ENCODE assay signal across 1 cellular context in the genomic region with DNA sequence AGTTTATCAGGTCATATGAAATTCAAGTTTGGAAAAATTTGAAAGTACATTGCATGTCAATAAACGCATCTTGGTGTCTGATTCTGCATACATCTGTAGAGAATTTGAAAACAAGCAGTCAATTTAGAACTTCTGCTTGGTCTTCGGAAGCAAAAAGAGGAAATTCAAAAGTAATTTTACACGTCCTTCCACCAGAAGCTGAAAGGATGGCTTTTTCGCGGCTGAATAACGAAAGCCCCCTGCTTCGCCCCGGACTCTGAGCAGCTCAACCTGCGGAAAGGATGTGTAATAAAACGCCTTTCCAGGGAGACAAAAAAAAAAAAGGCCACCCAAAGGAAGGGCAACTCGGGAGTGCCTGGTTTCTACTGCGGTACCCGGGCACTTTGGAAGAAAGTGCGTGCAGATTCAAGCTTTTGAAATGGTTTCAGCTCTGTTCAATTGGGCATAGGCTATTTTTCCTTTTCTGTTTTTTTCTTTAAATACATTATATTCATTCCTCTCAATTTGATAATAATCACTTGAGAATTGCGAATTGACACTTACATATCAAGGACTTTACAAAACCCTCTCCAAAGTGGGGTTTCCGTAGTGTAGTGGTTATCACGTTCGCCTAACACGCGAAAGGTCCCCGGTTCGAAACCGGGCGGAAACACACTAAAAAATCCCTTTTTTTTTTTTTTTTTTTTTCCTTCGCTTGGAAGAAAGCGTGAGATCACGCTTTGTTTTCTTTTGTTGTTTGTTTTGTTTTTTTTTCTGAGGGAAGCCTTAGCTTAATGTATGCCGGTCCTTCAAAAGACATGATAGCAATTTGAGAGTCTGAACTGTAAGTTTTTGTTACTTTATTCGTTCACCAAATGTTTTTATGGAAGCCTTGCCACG.
A peak's percentile ranks its signal among the peaks of the same experiment; 100 is the strongest.
TF ChIP-seq lines count a peak whose summit lies in the region.

No MANE protein-coding gene starts in this region.

TF ChIP-seq in GM12878, 131 proteins besides CTCF, POLR2A, EP300 and RAD21 (continued from another document and continues in another):
- TF ChIP-seq, protein P1, sequence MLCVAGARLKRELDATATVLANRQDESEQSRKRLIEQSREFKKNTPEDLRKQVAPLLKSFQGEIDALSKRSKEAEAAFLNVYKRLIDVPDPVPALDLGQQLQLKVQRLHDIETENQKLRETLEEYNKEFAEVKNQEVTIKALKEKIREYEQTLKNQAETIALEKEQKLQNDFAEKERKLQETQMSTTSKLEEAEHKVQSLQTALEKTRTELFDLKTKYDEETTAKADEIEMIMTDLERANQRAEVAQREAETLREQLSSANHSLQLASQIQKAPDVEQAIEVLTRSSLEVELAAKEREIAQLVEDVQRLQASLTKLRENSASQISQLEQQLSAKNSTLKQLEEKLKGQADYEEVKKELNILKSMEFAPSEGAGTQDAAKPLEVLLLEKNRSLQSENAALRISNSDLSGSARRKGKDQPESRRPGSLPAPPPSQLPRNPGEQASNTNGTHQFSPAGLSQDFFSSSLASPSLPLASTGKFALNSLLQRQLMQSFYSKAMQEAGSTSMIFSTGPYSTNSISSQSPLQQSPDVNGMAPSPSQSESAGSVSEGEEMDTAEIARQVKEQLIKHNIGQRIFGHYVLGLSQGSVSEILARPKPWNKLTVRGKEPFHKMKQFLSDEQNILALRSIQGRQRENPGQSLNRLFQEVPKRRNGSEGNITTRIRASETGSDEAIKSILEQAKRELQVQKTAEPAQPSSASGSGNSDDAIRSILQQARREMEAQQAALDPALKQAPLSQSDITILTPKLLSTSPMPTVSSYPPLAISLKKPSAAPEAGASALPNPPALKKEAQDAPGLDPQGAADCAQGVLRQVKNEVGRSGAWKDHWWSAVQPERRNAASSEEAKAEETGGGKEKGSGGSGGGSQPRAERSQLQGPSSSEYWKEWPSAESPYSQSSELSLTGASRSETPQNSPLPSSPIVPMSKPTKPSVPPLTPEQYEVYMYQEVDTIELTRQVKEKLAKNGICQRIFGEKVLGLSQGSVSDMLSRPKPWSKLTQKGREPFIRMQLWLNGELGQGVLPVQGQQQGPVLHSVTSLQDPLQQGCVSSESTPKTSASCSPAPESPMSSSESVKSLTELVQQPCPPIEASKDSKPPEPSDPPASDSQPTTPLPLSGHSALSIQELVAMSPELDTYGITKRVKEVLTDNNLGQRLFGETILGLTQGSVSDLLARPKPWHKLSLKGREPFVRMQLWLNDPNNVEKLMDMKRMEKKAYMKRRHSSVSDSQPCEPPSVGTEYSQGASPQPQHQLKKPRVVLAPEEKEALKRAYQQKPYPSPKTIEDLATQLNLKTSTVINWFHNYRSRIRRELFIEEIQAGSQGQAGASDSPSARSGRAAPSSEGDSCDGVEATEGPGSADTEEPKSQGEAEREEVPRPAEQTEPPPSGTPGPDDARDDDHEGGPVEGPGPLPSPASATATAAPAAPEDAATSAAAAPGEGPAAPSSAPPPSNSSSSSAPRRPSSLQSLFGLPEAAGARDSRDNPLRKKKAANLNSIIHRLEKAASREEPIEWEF (IDR thresholded peaks at IDR 0.05; ENCODE audit: insufficient replicate concordance, low read depth, low read length), result peak; percentile 34
- TF ChIP-seq SMC3 (IDR thresholded peaks at IDR 0.05; ENCODE audit: borderline replicate concordance, low read length) (no peak), MXI1 (IDR thresholded peaks at IDR 0.05; ENCODE audit: low read depth, low read length) (0 out of 2 replicates have a peak, but pooled peaks have one; percentile 11), NR2C2 (IDR thresholded peaks at IDR 0.05; ENCODE audit: borderline replicate concordance, control insufficient read depth, insufficient read length, low read depth) (no peak), SUZ12 (IDR thresholded peaks at IDR 0.05; ENCODE audit: unreplicated experiment) (no peak), STAT1 (conservative IDR thresholded peaks at IDR 0.05) (0 out of 2 replicates have a peak, but pooled peaks have one; percentile 70), PAX5 (IDR thresholded peaks at IDR 0.05; ENCODE audit: borderline replicate concordance, low read depth, low read length) (no peak), RAD51 (IDR thresholded peaks at IDR 0.05) (peak; percentile 32; the same call in 1 of the 2 replicates), ZNF217 (IDR thresholded peaks at IDR 0.05) (no peak), IKZF2 (IDR thresholded peaks at IDR 0.05) (peak; percentile 24 to 34; a peak in 1 of 4 replicates), ATF7 (IDR thresholded peaks at IDR 0.05; ENCODE audit: low read depth) (peak; percentile 59; the same call in 1 of the 2 replicates), YY1 (IDR thresholded peaks at IDR 0.05; ENCODE audit: low read depth, low read length) (peak; percentile 52; the same call in 1 of the 2 replicates), RBBP5 (conservative IDR thresholded peaks at IDR 0.05) (peak; percentile 80; the same call in 1 of the 2 replicates), EED (IDR thresholded peaks at IDR 0.05; ENCODE audit: low read depth) (peak; percentile 52; the same call in 1 of the 2 replicates), BHLHE40 (IDR thresholded peaks at IDR 0.05; ENCODE audit: borderline replicate concordance in 1 of 2, low read depth in 2 of 2, low read length in 1 of 2) (peak; percentile 11 to 20; a peak in 1 of 4 replicates), JUND (IDR thresholded peaks at IDR 0.05; ENCODE audit: low read depth, low read length) (no peak), PML (IDR thresholded peaks at IDR 0.05; ENCODE audit: low read length) (peak; percentile 59; the same call in 1 of the 2 replicates), EGR1 (IDR thresholded peaks at IDR 0.05; ENCODE audit: borderline replicate concordance in 1 of 2, low read depth in 2 of 2, low read length in 2 of 2) (no peak), IRF4 (IDR thresholded peaks at IDR 0.05; ENCODE audit: low read depth, low read length) (peak; percentile 50; the same call in 1 of the 2 replicates), CEBPB (IDR thresholded peaks at IDR 0.05; ENCODE audit: borderline replicate concordance in 1 of 2, low read depth in 2 of 2, low read length in 2 of 2) (0 out of 4 replicates have a peak, but pooled peaks of 1 of the 2 experiments have one; percentile 58), KAT2A (conservative IDR thresholded peaks at IDR 0.05; ENCODE audit: control insufficient read depth, low read depth, low read length) (no peak), RUNX3 (IDR thresholded peaks at IDR 0.05; ENCODE audit: low read length) (peak; percentile 84), IKZF1 (conservative IDR thresholded peaks at IDR 0.05) (peak; percentile 37; the same call in 1 of the 2 replicates), EZH2 (IDR thresholded peaks at IDR 0.05; ENCODE audit: borderline replicate concordance, control insufficient read depth, low read depth, low read length) (no peak), CBX5 (IDR thresholded peaks at IDR 0.05; ENCODE audit: low read depth) (0 out of 2 replicates have a peak, but pooled peaks have one; percentile 34), SUPT20H (IDR thresholded peaks at IDR 0.05; ENCODE audit: borderline replicate concordance, control insufficient read depth, low read depth, low read length) (no peak), GATAD2B (conservative IDR thresholded peaks at IDR 0.05; ENCODE audit: low read depth) (no peak), SMARCA5 (IDR thresholded peaks at IDR 0.05) (peak; percentile 71), NFIC (IDR thresholded peaks at IDR 0.05; ENCODE audit: low read depth, low read length) (peak; percentile 85), RB1 (IDR thresholded peaks at IDR 0.05; ENCODE audit: borderline replicate concordance) (peak; percentile 67; the same call in 1 of the 2 replicates), KLF5 (IDR thresholded peaks at IDR 0.05; ENCODE audit: partially characterized antibody) (no peak), RCOR1 (conservative IDR thresholded peaks at IDR 0.05; ENCODE audit: low read depth, low read length) (no peak), ASH2L (IDR thresholded peaks at IDR 0.05; ENCODE audit: borderline replicate concordance, low read depth) (0 out of 2 replicates have a peak, but pooled peaks have one; percentile 13)
- TF ChIP-seq, protein P2, sequence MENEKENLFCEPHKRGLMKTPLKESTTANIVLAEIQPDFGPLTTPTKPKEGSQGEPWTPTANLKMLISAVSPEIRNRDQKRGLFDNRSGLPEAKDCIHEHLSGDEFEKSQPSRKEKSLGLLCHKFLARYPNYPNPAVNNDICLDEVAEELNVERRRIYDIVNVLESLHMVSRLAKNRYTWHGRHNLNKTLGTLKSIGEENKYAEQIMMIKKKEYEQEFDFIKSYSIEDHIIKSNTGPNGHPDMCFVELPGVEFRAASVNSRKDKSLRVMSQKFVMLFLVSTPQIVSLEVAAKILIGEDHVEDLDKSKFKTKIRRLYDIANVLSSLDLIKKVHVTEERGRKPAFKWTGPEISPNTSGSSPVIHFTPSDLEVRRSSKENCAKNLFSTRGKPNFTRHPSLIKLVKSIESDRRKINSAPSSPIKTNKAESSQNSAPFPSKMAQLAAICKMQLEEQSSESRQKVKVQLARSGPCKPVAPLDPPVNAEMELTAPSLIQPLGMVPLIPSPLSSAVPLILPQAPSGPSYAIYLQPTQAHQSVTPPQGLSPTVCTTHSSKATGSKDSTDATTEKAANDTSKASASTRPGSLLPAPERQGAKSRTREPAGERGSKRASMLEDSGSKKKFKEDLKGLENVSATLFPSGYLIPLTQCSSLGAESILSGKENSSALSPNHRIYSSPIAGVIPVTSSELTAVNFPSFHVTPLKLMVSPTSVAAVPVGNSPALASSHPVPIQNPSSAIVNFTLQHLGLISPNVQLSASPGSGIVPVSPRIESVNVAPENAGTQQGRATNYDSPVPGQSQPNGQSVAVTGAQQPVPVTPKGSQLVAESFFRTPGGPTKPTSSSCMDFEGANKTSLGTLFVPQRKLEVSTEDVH (IDR thresholded peaks at IDR 0.05; ENCODE audit: low read depth, partially characterized antibody), result peak; percentile 44
- TF ChIP-seq, protein P3, sequence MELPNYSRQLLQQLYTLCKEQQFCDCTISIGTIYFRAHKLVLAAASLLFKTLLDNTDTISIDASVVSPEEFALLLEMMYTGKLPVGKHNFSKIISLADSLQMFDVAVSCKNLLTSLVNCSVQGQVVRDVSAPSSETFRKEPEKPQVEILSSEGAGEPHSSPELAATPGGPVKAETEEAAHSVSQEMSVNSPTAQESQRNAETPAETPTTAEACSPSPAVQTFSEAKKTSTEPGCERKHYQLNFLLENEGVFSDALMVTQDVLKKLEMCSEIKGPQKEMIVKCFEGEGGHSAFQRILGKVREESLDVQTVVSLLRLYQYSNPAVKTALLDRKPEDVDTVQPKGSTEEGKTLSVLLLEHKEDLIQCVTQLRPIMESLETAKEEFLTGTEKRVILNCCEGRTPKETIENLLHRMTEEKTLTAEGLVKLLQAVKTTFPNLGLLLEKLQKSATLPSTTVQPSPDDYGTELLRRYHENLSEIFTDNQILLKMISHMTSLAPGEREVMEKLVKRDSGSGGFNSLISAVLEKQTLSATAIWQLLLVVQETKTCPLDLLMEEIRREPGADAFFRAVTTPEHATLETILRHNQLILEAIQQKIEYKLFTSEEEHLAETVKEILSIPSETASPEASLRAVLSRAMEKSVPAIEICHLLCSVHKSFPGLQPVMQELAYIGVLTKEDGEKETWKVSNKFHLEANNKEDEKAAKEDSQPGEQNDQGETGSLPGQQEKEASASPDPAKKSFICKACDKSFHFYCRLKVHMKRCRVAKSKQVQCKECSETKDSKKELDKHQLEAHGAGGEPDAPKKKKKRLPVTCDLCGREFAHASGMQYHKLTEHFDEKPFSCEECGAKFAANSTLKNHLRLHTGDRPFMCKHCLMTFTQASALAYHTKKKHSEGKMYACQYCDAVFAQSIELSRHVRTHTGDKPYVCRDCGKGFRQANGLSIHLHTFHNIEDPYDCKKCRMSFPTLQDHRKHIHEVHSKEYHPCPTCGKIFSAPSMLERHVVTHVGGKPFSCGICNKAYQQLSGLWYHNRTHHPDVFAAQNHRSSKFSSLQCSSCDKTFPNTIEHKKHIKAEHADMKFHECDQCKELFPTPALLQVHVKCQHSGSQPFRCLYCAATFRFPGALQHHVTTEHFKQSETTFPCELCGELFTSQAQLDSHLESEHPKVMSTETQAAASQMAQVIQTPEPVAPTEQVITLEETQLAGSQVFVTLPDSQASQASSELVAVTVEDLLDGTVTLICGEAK (IDR thresholded peaks at IDR 0.05; ENCODE audit: borderline replicate concordance), result peak; percentile 84
- TF ChIP-seq, protein P4, sequence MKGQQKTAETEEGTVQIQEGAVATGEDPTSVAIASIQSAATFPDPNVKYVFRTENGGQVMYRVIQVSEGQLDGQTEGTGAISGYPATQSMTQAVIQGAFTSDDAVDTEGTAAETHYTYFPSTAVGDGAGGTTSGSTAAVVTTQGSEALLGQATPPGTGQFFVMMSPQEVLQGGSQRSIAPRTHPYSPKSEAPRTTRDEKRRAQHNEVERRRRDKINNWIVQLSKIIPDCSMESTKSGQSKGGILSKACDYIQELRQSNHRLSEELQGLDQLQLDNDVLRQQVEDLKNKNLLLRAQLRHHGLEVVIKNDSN (IDR thresholded peaks at IDR 0.05; ENCODE audit: borderline replicate concordance, extremely low read length, insufficient read depth, low read depth, low read length), result no peak
- TF ChIP-seq, protein P5, sequence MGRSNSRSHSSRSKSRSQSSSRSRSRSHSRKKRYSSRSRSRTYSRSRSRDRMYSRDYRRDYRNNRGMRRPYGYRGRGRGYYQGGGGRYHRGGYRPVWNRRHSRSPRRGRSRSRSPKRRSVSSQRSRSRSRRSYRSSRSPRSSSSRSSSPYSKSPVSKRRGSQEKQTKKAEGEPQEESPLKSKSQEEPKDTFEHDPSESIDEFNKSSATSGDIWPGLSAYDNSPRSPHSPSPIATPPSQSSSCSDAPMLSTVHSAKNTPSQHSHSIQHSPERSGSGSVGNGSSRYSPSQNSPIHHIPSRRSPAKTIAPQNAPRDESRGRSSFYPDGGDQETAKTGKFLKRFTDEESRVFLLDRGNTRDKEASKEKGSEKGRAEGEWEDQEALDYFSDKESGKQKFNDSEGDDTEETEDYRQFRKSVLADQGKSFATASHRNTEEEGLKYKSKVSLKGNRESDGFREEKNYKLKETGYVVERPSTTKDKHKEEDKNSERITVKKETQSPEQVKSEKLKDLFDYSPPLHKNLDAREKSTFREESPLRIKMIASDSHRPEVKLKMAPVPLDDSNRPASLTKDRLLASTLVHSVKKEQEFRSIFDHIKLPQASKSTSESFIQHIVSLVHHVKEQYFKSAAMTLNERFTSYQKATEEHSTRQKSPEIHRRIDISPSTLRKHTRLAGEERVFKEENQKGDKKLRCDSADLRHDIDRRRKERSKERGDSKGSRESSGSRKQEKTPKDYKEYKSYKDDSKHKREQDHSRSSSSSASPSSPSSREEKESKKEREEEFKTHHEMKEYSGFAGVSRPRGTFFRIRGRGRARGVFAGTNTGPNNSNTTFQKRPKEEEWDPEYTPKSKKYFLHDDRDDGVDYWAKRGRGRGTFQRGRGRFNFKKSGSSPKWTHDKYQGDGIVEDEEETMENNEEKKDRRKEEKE (IDR thresholded peaks at IDR 0.05), result no peak
- TF ChIP-seq, protein P6, sequence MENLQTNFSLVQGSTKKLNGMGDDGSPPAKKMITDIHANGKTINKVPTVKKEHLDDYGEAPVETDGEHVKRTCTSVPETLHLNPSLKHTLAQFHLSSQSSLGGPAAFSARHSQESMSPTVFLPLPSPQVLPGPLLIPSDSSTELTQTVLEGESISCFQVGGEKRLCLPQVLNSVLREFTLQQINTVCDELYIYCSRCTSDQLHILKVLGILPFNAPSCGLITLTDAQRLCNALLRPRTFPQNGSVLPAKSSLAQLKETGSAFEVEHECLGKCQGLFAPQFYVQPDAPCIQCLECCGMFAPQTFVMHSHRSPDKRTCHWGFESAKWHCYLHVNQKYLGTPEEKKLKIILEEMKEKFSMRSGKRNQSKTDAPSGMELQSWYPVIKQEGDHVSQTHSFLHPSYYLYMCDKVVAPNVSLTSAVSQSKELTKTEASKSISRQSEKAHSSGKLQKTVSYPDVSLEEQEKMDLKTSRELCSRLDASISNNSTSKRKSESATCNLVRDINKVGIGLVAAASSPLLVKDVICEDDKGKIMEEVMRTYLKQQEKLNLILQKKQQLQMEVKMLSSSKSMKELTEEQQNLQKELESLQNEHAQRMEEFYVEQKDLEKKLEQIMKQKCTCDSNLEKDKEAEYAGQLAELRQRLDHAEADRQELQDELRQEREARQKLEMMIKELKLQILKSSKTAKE (IDR thresholded peaks at IDR 0.05; ENCODE audit: low read depth, poor library complexity, severe bottlenecking), result peak; percentile 84
